In genomic region chr7:138249975-138250374, GRCh38 we compare ENCODE assay signal across 7 cellular contexts.
"Had no signal": no experiment of that assay in that cellular context is flagged by ENCODE, and none has a peak within 500 bp of the region (broad histone marks: within the 10 kb centered on the region; RNA-seq: fewer than 3 reads in every experiment).

No MANE protein-coding gene starts in this region.

- H3K4me2 ChIP-seq: GM23338 had no signal

- H3K4me3 ChIP-seq: GM23338 had no signal

- FAIRE-seq: HepG2 had no signal

- H3K4me3 Mint-ChIP-seq: GM23338, H9, IgD-negative memory B cell had no signal

- H2AFZ ChIP-seq: GM23338 had no signal

- H3K27ac Mint-ChIP-seq: GM23338, IgD-negative memory B cell had no signal

- DNase-seq: H9, HCEC 1CT, KG1 had no signal

- H3K27ac ChIP-seq: HL-60 had no signal

- H3K27me3 Mint-ChIP-seq: IgD-negative memory B cell had no signal

- H3K4me1 Mint-ChIP-seq: IgD-negative memory B cell had no signal

- ATAC-seq: GM23338, HepG2 had no signal
